ENCODE assay signal across 23 cellular contexts in the genomic region with DNA sequence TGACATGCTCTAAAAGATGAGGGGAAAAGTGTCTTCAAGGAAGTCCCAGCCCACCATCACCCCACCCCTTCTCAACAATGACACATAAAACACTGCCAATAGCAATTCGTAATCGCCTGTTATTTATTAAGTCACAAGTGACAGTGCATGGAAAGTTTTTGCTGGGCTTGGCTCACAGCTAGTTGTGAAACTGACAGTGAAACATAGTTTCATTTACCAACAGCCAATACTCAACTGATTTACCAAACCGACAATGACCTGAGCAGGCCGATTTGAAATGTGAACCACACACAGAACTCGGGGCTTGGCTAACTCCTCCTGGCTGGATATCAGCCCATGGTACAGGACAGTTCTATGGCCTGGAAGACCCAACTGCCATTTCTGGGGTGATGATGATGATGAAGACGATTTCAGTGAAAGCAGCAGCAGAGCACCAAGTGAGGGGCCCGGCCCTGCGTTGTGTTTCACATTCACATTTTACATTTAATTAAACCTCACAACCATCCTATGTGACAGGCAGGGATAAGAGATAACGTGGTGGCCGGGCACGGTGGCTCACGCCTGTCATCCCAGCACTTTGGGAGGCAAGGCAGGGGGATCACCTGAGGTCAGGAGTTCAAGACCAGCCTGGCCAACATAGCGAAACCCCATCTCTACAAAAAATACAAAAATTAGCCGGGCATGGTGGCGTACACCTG.
"Had no signal": no experiment of that assay in that cellular context is flagged by ENCODE, and none has a peak within 500 bp of the region (broad histone marks: within the 10 kb centered on the region; RNA-seq: fewer than 3 reads in every experiment).

No MANE protein-coding gene starts in this region.

- H3K27ac Mint-ChIP-seq: activated naive CD4-positive, alpha-beta T cell treated with anti-CD3 and anti-CD28 coated beads, Interleukin-2, amount 50 U/mL, for 24 hours; nephron; T-helper 1 cell treated with Interleukin-12 subunit alpha and Interleukin-12 subunit beta and Interleukin-4 antibody, amounts not matched to agents 30 μg/mL and 1 μg/mL, for 36 hours had no signal

- H3K4me3 Mint-ChIP-seq: activated naive CD4-positive, alpha-beta T cell treated with anti-CD3 and anti-CD28 coated beads, Interleukin-2, amount 50 U/mL, for 24 hours; activated T-cell treated with anti-CD3 and anti-CD28 coated beads, Interleukin-2, amount 50 U/mL, for 4 hours; immature natural killer cell; nephron; T-helper 1 cell treated with Interleukin-12 subunit alpha and Interleukin-12 subunit beta and Interleukin-4 antibody, amounts not matched to agents 30 μg/mL and 1 μg/mL, for 36 hours; WTC11 had no signal

- ATAC-seq: body of pancreas, foreskin keratinocyte, upper lobe of right lung, WTC11 had no signal

- H3K27me3 Mint-ChIP-seq: activated naive CD4-positive, alpha-beta T cell treated with anti-CD3 and anti-CD28 coated beads, Interleukin-2, amount 50 U/mL, for 24 hours had no signal

- DNase-seq: activated CD4-positive, alpha-beta T cell treated with anti-CD3 and anti-CD28 coated beads, Interleukin-2, amount 50 U/mL, for 1 hour; activated effector memory CD4-positive, alpha-beta T cell treated with anti-CD3 and anti-CD28 coated beads, Interleukin-2, amount 50 U/mL, for 16 hours; activated T-cell treated with anti-CD3 and anti-CD28 coated beads, Interleukin-2, amount 50 U/mL, for 4 hours; amygdala; body of pancreas; central memory CD4-positive, alpha-beta T cell; colonic mucosa; esophagus squamous epithelium; foreskin keratinocyte; head of caudate nucleus; immature natural killer cell; nucleus accumbens; retina; stimulated activated CD4-positive, alpha-beta T cell treated with anti-CD3 and anti-CD28 coated beads, Interleukin-15, amount 100 ng/mL, for 24 hours; stimulated activated CD4-positive, alpha-beta T cell treated with anti-CD3 and anti-CD28 coated beads, Interleukin-4, amount 100 ng/mL, for 1 hour; stomach; testis; upper lobe of right lung had no signal

- FAIRE-seq: endothelial cell of umbilical vein had no signal

- H3K4me1 Mint-ChIP-seq: immature natural killer cell, nephron, WTC11 had no signal

- H3K9me3 Mint-ChIP-seq: activated naive CD4-positive, alpha-beta T cell treated with anti-CD3 and anti-CD28 coated beads, Interleukin-2, amount 50 U/mL, for 24 hours; activated T-cell treated with anti-CD3 and anti-CD28 coated beads, Interleukin-2, amount 50 U/mL, for 4 hours; immature natural killer cell; nephron; T-helper 1 cell treated with Interleukin-12 subunit alpha and Interleukin-12 subunit beta and Interleukin-4 antibody, amounts not matched to agents 30 μg/mL and 1 μg/mL, for 36 hours had no signal
